Comparison of ENCODE assay signal across 2 cellular contexts in the genomic region with DNA sequence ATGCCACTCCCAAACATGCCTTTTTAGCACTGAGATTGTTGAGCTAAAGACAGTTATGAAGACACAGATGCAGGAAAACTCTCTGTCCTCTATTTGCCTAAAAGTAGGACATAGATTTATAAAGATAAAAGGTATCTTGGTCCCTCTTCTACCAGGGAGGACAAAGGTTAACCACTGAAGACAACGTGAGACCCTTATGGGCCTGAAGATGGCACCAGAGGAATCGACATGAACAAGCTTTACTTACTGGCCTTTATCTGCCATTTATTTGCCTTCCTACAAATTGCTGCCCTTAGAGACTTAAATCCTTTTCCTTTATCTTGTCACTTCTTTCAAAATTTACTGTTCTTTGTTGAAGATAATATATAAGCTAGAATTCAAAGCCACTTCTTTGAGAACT.
TF ChIP-seq lines count a peak whose summit lies in the region.

No MANE protein-coding gene starts in this region.

TF ChIP-seq in WTC11, 78 proteins besides CTCF, POLR2A, EP300 and RAD21 (continued from another document):
- TF ChIP-seq, protein P1, sequence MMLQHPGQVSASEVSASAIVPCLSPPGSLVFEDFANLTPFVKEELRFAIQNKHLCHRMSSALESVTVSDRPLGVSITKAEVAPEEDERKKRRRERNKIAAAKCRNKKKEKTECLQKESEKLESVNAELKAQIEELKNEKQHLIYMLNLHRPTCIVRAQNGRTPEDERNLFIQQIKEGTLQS (CRISPR knock-in tag; conservative IDR thresholded peaks at IDR 0.05), result no peak
- TF ChIP-seq ZNF232 (CRISPR knock-in tag; IDR thresholded peaks at IDR 0.05) (no peak), SOX15 (CRISPR knock-in tag; IDR thresholded peaks at IDR 0.05) (no peak), TCF7 (CRISPR knock-in tag; IDR thresholded peaks at IDR 0.05; ENCODE audit: low read depth) (no peak)
TF ChIP-seq in WTC11: peak in this region for 0.

TF ChIP-seq in liver, 16 proteins besides CTCF, POLR2A, EP300 and RAD21 (continued from another document):
- TF ChIP-seq, protein P2, sequence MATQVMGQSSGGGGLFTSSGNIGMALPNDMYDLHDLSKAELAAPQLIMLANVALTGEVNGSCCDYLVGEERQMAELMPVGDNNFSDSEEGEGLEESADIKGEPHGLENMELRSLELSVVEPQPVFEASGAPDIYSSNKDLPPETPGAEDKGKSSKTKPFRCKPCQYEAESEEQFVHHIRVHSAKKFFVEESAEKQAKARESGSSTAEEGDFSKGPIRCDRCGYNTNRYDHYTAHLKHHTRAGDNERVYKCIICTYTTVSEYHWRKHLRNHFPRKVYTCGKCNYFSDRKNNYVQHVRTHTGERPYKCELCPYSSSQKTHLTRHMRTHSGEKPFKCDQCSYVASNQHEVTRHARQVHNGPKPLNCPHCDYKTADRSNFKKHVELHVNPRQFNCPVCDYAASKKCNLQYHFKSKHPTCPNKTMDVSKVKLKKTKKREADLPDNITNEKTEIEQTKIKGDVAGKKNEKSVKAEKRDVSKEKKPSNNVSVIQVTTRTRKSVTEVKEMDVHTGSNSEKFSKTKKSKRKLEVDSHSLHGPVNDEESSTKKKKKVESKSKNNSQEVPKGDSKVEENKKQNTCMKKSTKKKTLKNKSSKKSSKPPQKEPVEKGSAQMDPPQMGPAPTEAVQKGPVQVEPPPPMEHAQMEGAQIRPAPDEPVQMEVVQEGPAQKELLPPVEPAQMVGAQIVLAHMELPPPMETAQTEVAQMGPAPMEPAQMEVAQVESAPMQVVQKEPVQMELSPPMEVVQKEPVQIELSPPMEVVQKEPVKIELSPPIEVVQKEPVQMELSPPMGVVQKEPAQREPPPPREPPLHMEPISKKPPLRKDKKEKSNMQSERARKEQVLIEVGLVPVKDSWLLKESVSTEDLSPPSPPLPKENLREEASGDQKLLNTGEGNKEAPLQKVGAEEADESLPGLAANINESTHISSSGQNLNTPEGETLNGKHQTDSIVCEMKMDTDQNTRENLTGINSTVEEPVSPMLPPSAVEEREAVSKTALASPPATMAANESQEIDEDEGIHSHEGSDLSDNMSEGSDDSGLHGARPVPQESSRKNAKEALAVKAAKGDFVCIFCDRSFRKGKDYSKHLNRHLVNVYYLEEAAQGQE (IDR thresholded peaks at IDR 0.05), result no peak
TF ChIP-seq in liver: peak in this region for 0.
